In genomic region chr1:168362991-168363390, GRCh38 we compare ENCODE assay signal across 9 cellular contexts.
DNase-seq lines count a peak whose midpoint lies in the region; ATAC-seq lines count a peak whose summit lies in the region.
"Had no signal": no experiment of that assay in that cellular context is flagged by ENCODE, and none has a peak within 500 bp of the region (broad histone marks: within the 10 kb centered on the region; RNA-seq: fewer than 3 reads in every experiment).

No MANE protein-coding gene starts in this region.

- peak overlapping the region; percentile 94 for H3K27ac Mint-ChIP-seq in activated T-helper 2 cell treated with anti-CD3 and anti-CD28 coated beads, Interferon-gamma antibody, Interleukin-2, Interleukin-4, amounts not matched to agents 10 μg/mL and 5 μg/mL and 100 μg/mL, durations not matched to agents 14 hours and 24 hours and 36 hours
- no peak overlapping the region for H3K27ac Mint-ChIP-seq in stimulated activated memory B cell treated with anti-CD40 and anti-IgM and Interleukin-4, amounts not matched to agents 10 μg/mL and 1 μg/mL and 100 μg/mL, for 72 hours

- no peaks in the 10 kb centered on the region for H3K27me3 Mint-ChIP-seq in activated T-helper 2 cell treated with anti-CD3 and anti-CD28 coated beads, Interferon-gamma antibody, Interleukin-2, Interleukin-4, amounts not matched to agents 10 μg/mL and 5 μg/mL and 100 μg/mL, durations not matched to agents 14 hours and 24 hours and 36 hours (ENCODE audit: low read depth)
- H3K27me3 Mint-ChIP-seq in stimulated activated memory B cell treated with anti-CD40 and anti-IgM and Interleukin-4, amounts not matched to agents 10 μg/mL and 1 μg/mL and 100 μg/mL, for 72 hours: peaks cover 46% of the 10 kb centered on the region

- intact Hi-C loops in activated T-helper 2 cell treated with anti-CD3 and anti-CD28 coated beads, Interferon-gamma antibody, Interleukin-2, Interleukin-4, amounts not matched to agents 10 μg/mL and 5 μg/mL and 100 μg/mL, durations not matched to agents 14 hours and 24 hours and 36 hours (cut with micrococcal nuclease): loop anchor here (1.0 to 10.0 kb wide), 16 partner anchors 15 to 1334 kb away; partner anchors contain the start of genes ATP1B1, BLZF1, F5 and NME7

- no peak for ATAC-seq in stimulated activated memory B cell treated with anti-CD40 and anti-IgM and Interleukin-4, amounts not matched to agents 10 μg/mL and 1 μg/mL and 100 μg/mL, for 72 hours
- ATAC-seq: SK-N-SH treated with all-trans-retinoic acid at 6 μM for 48 hours had no signal

- H3K36me3 Mint-ChIP-seq in activated T-helper 2 cell treated with anti-CD3 and anti-CD28 coated beads, Interferon-gamma antibody, Interleukin-2, Interleukin-4, amounts not matched to agents 10 μg/mL and 5 μg/mL and 100 μg/mL, durations not matched to agents 14 hours and 24 hours and 36 hours (ENCODE audit: low read depth): peaks cover 4% of the 10 kb centered on the region
- no peaks in the 10 kb centered on the region for H3K36me3 Mint-ChIP-seq in stimulated activated memory B cell treated with anti-CD40 and anti-IgM and Interleukin-4, amounts not matched to agents 10 μg/mL and 1 μg/mL and 100 μg/mL, for 72 hours

- H3K4me3 Mint-ChIP-seq in activated T-helper 2 cell treated with anti-CD3 and anti-CD28 coated beads, Interferon-gamma antibody, Interleukin-2, Interleukin-4, amounts not matched to agents 10 μg/mL and 5 μg/mL and 100 μg/mL, durations not matched to agents 14 hours and 24 hours and 36 hours (ENCODE audit: low read depth): peak overlapping the region; percentile 69
- H3K4me3 Mint-ChIP-seq in stimulated activated memory B cell treated with anti-CD40 and anti-IgM and Interleukin-4, amounts not matched to agents 10 μg/mL and 1 μg/mL and 100 μg/mL, for 72 hours: no peak overlapping the region

- DNase-seq in NCI-H82 (lab: John Stamatoyannopoulos, UW) (peak; percentile 15), NCI-H82 treated with DMSO at 0.1 percent for 48 hours (lab: John Stamatoyannopoulos, UW; ENCODE audit: unreplicated experiment) (no peak), T follicular helper cell (ENCODE audit: low read depth) (peak; percentile 11), DMS53 treated with DMSO at 0.1 percent for 48 hours (lab: John Stamatoyannopoulos, UW; ENCODE audit: unreplicated experiment) (no peak), HCEC 1CT (no peak)
- DNase-seq in activated T-helper 2 cell treated with anti-CD3 and anti-CD28 coated beads, Interferon-gamma antibody, Interleukin-2, Interleukin-4, amounts not matched to agents 10 μg/mL and 5 μg/mL and 100 μg/mL, durations not matched to agents 14 hours and 24 hours and 36 hours (ENCODE audit: low spot score): peak; percentile 65
- peak; percentile 46 for DNase-seq in stimulated activated CD4-positive, alpha-beta T cell treated with anti-CD3 and anti-CD28 coated beads, Interleukin-4, amount 100 ng/mL, for 24 hours

- peaks cover 64% of the 10 kb centered on the region for H3K4me1 Mint-ChIP-seq in activated T-helper 2 cell treated with anti-CD3 and anti-CD28 coated beads, Interferon-gamma antibody, Interleukin-2, Interleukin-4, amounts not matched to agents 10 μg/mL and 5 μg/mL and 100 μg/mL, durations not matched to agents 14 hours and 24 hours and 36 hours (ENCODE audit: low read depth)
- no peaks in the 10 kb centered on the region for H3K4me1 Mint-ChIP-seq in stimulated activated memory B cell treated with anti-CD40 and anti-IgM and Interleukin-4, amounts not matched to agents 10 μg/mL and 1 μg/mL and 100 μg/mL, for 72 hours

- H3K9me3 Mint-ChIP-seq in activated T-helper 2 cell treated with anti-CD3 and anti-CD28 coated beads, Interferon-gamma antibody, Interleukin-2, Interleukin-4, amounts not matched to agents 10 μg/mL and 5 μg/mL and 100 μg/mL, durations not matched to agents 14 hours and 24 hours and 36 hours: no peaks in the 10 kb centered on the region
- no peaks in the 10 kb centered on the region for H3K9me3 Mint-ChIP-seq in stimulated activated memory B cell treated with anti-CD40 and anti-IgM and Interleukin-4, amounts not matched to agents 10 μg/mL and 1 μg/mL and 100 μg/mL, for 72 hours

Comparison
In these comparisons a context has a peak if more than half of its experiments do, and no peak if none do; other contexts are left out.
1. DNase-seq: peak in NCI-H82 (single experiment), T follicular helper cell (single experiment), activated T-helper 2 cell treated with anti-CD3 and anti-CD28 coated beads, Interferon-gamma antibody, Interleukin-2, Interleukin-4, amounts not matched to agents 10 μg/mL and 5 μg/mL and 100 μg/mL, durations not matched to agents 14 hours and 24 hours and 36 hours (single experiment) and stimulated activated CD4-positive, alpha-beta T cell treated with anti-CD3 and anti-CD28 coated beads, Interleukin-4, amount 100 ng/mL, for 24 hours (single experiment); none in NCI-H82 treated with DMSO at 0.1 percent for 48 hours (single experiment), DMS53 treated with DMSO at 0.1 percent for 48 hours (single experiment) and HCEC 1CT (single experiment).